Comparison of ENCODE assay signal across 16 cellular contexts in genomic region chr22:32044913-32045312, GRCh38. TPM values are rescaled to one million over a fixed set of nuclear protein-coding genes. Genes with fewer than 3 reads are reported as not detected.
DNase-seq lines count a peak whose midpoint lies in the region; ATAC-seq and TF ChIP-seq lines count a peak whose summit lies in the region.
"Had no signal": no experiment of that assay in that cellular context is flagged by ENCODE, and none has a peak within 500 bp of the region (broad histone marks: within the 10 kb centered on the region; RNA-seq: fewer than 3 reads in every experiment).

No MANE protein-coding gene starts in this region.

- H3K36me3 ChIP-seq in mucosa of rectum (ENCODE audit: control insufficient read depth in 2 of 2, insufficient read depth in 2 of 2, low read length in 2 of 2) (no peaks in the 10 kb centered on the region), ascending aorta (no peaks in the 10 kb centered on the region)
- H3K36me3 ChIP-seq: lower lobe of right lung had no signal

- TF ChIP-seq CTCF in ascending aorta (IDR thresholded peaks at IDR 0.05): no peak

- H3K27me3 ChIP-seq in mucosa of rectum (ENCODE audit: control insufficient read depth in 2 of 2, insufficient read depth in 2 of 2, low read length in 2 of 2) (peaks cover 0 to 4% of the 10 kb centered on the region in 2 donors), ascending aorta (no peaks in the 10 kb centered on the region)

- no peak for ATAC-seq in left lobe of liver
- no peak for ATAC-seq in Right ventricle myocardium superior (ENCODE audit: poor library complexity)
- ATAC-seq: K562; lower lobe of right lung; natural killer cell treated with Interleukin-12 subunit alpha and Interleukin-12 subunit beta and Interleukin-15 and Interleukin-18, amount 100 ng/mL, for 72 hours had no signal

- peak; percentile 81 for DNase-seq in DMS153 (lab: John Stamatoyannopoulos, UW)
- DNase-seq in NCI-H1092 (lab: John Stamatoyannopoulos, UW): peak; percentile 11
- DNase-seq in SK-MEL-5 (ENCODE audit: low read depth, low spot score): peak; percentile 69
- no peak for DNase-seq in ascending aorta (ENCODE audit: low spot score in 2 of 2)
- no peak for DNase-seq in left lobe of liver (ENCODE audit: low spot score)
- DNase-seq in NCI-H128 (lab: John Stamatoyannopoulos, UW; ENCODE audit: unreplicated experiment): no peak
- no peak for DNase-seq in Right ventricle myocardium superior
- DNase-seq: activated CD4-positive, alpha-beta T cell treated with anti-CD3 and anti-CD28 coated beads for 4 hours; foreskin melanocyte; lower lobe of right lung; SHP77 treated with DMSO at 0.1 percent for 48 hours; stimulated activated CD4-positive, alpha-beta T cell treated with anti-CD3 and anti-CD28 coated beads, Interleukin-2, amount 100 ng/mL, for 24 hours; T1000 had no signal

- H3K9ac ChIP-seq in mucosa of rectum (ENCODE audit: low read depth in 1 of 2, low read length in 2 of 2): peak overlapping the region; percentile 2 to 53

- in situ Hi-C loops in SK-MEL-5 (cut with HindIII; ENCODE audit: low pct_unique_long_range_greater_than_20kb, low sequenced_read_pairs): no loop called here

- H3K4me1 ChIP-seq in mucosa of rectum (ENCODE audit: control insufficient read depth in 2 of 2, insufficient read depth in 2 of 2, low read length in 2 of 2): peaks cover 17 to 28% of the 10 kb centered on the region in 2 donors
- no peaks in the 10 kb centered on the region for H3K4me1 ChIP-seq in ascending aorta
- H3K4me1 ChIP-seq: lower lobe of right lung had no signal

- intact Hi-C loops in ascending aorta (cut with DNase I): no loop called here
- intact Hi-C loops in Right ventricle myocardium superior (cut with DNase I): no loop called here

- H3K4me3 ChIP-seq in mucosa of rectum (ENCODE audit: low read length in 2 of 2) (no peak overlapping the region), ascending aorta (no peak overlapping the region)
- H3K4me3 ChIP-seq: K562, lower lobe of right lung had no signal

- H3K27ac ChIP-seq in mucosa of rectum (ENCODE audit: low read depth in 2 of 2, low read length in 2 of 2) (peak overlapping the region; percentile 87 to 88), ascending aorta (no peak overlapping the region)
- H3K27ac ChIP-seq: lower lobe of right lung had no signal

- no peaks in the 10 kb centered on the region for H3K9me3 ChIP-seq in mucosa of rectum (ENCODE audit: control insufficient read depth in 2 of 2, low read length in 2 of 2)
- no peaks in the 10 kb centered on the region for H3K9me3 ChIP-seq in ascending aorta
- H3K9me3 ChIP-seq: lower lobe of right lung had no signal

RNA-seq across cellular contexts. Expression of gene SLC5A1, which starts 1.9 kb away (rescaled TPM):
- total RNA-seq in SK-MEL-5 (2014; rRNA removed; shearing (Covaris generic)): 0.19 and 0.24 TPM in 2 replicates
- polyA plus RNA-seq in SK-MEL-5 (2015; cell fraction: cytosol; rRNA removed): 0.06 and 0.08 TPM in 2 replicates
- polyA plus RNA-seq in SK-MEL-5 (2015; cell fraction: nucleus; rRNA removed): not detected in 2 replicates
- total RNA-seq in ascending aorta (not detected), left lobe of liver (1.9 TPM), Right ventricle myocardium superior (215 TPM)
- total RNA-seq: K562; natural killer cell treated with Interleukin-12 subunit alpha and Interleukin-12 subunit beta and Interleukin-15 and Interleukin-18, amount 100 ng/mL, for 72 hours had no signal
- polyA plus RNA-seq: K562 had no signal

Comparison
In these comparisons a context has a peak if more than half of its experiments do, and no peak if none do; other contexts are left out.
1. DNase-seq: peak in DMS153 (single experiment), NCI-H1092 (single experiment) and SK-MEL-5 (single experiment); none in ascending aorta (0 of 2), left lobe of liver (single experiment), NCI-H128 (single experiment) and Right ventricle myocardium superior (single experiment).
2. H3K27ac ChIP-seq: peak in mucosa of rectum (2 of 2); none in ascending aorta (0 of 2).
3. RNA of gene SLC5A1, which starts 1.9 kb away (total RNA-seq): 215 TPM in Right ventricle myocardium superior (single experiment); 1.9 TPM in left lobe of liver (single experiment), 0.19 to 0.24 TPM in SK-MEL-5 and not detected in ascending aorta (single experiment); every median in the first group is over 10 times any median in the second.